Comparison of ENCODE assay signal across 18 cellular contexts in genomic region chr17:52470553-52470952, GRCh38.
A peak's percentile ranks its signal among the peaks of the same experiment; 100 is the strongest.
DNase-seq lines count a peak whose midpoint lies in the region; TF ChIP-seq lines count a peak whose summit lies in the region.
"Had no signal": no experiment of that assay in that cellular context is flagged by ENCODE, and none has a peak within 500 bp of the region (broad histone marks: within the 10 kb centered on the region; RNA-seq: fewer than 3 reads in every experiment).

No MANE protein-coding gene starts in this region.

- H3K27ac ChIP-seq in endodermal cell (ENCODE audit: low read depth, low read length) (no peak overlapping the region), osteoblast (ENCODE audit: low read depth, low read length) (no peak overlapping the region)
- H3K27ac ChIP-seq: BLaER1, SK-N-MC had no signal

- no peaks in the 10 kb centered on the region for H3K4me1 Mint-ChIP-seq in endodermal cell

- H3K4me1 ChIP-seq in endodermal cell (ENCODE audit: control insufficient read depth, insufficient read depth, low read length) = no peaks in the 10 kb centered on the region
- no peaks in the 10 kb centered on the region for H3K4me1 ChIP-seq in osteoblast (ENCODE audit: insufficient read depth, low read length)
- H3K4me1 ChIP-seq: BLaER1 had no signal

- no peak overlapping the region for H3K4me3 ChIP-seq in endodermal cell (ENCODE audit: low read length)
- no peak overlapping the region for H3K4me3 ChIP-seq in osteoblast (ENCODE audit: insufficient read depth, low read length)
- H3K4me3 ChIP-seq: BLaER1, SK-N-MC had no signal

- H3K9me3 Mint-ChIP-seq in endodermal cell = peaks cover 12% of the 10 kb centered on the region
- H3K9me3 Mint-ChIP-seq: T-helper 1 cell treated with Interleukin-12 subunit alpha and Interleukin-12 subunit beta and Interleukin-4 antibody, amounts not matched to agents 30 μg/mL and 1 μg/mL, for 36 hours had no signal

- no peak overlapping the region for H2AFZ ChIP-seq in osteoblast (ENCODE audit: low read length)

- H3K36me3 ChIP-seq in endodermal cell (ENCODE audit: control insufficient read depth, insufficient read depth, low read length) (no peaks in the 10 kb centered on the region), osteoblast (ENCODE audit: insufficient read depth, low read length) (no peaks in the 10 kb centered on the region)
- H3K36me3 ChIP-seq: BLaER1 had no signal

- no peak overlapping the region for H3K27ac Mint-ChIP-seq in endodermal cell
- H3K27ac Mint-ChIP-seq: T-helper 1 cell treated with Interleukin-12 subunit alpha and Interleukin-12 subunit beta and Interleukin-4 antibody, amounts not matched to agents 30 μg/mL and 1 μg/mL, for 36 hours had no signal

- peak; percentile 39 for DNase-seq in DMS 273 (lab: John Stamatoyannopoulos, UW; ENCODE audit: unreplicated experiment)
- no peak for DNase-seq in DMS 273 treated with DMSO at 0.1 percent for 48 hours (lab: John Stamatoyannopoulos, UW)
- peak; percentile 5 for DNase-seq in DMS153 (lab: John Stamatoyannopoulos, UW)
- peak; percentile 31 for DNase-seq in NCI-H524 treated with DMSO at 0.1 percent for 48 hours (lab: John Stamatoyannopoulos, UW)
- no peak for DNase-seq in endodermal cell
- DNase-seq in osteoblast (ENCODE audit: insufficient read length, low spot score, missing footprints) = no peak
- no peak for DNase-seq in NAMALWA (ENCODE audit: low spot score)
- no peak for DNase-seq in globus pallidus (ENCODE audit: low spot score)
- DNase-seq: 8988T; H7; IMR-90; Kasumi-1; NCI-H1417 treated with DMSO at 0.1 percent for 48 hours; NCI-H446; NK-92 treated with Interleukin-12 subunit alpha and Interleukin-12 subunit beta, amount 100 ng/mL, for 24 hours had no signal

- WGBS in endodermal cell (ENCODE audit: insufficient coverage in 1 of 2, insufficient read length in 1 of 2), 2 experiments = 83 to 100% methylated on average over 2 of the region's 2 CpGs

- H3K9me3 ChIP-seq in endodermal cell (ENCODE audit: control insufficient read depth, low read length) (peaks cover 11% of the 10 kb centered on the region), osteoblast (ENCODE audit: low read depth, low read length) (no peaks in the 10 kb centered on the region)

- H3K4me2 ChIP-seq in osteoblast (ENCODE audit: insufficient read depth, low read length) = no peak overlapping the region
- H3K4me2 ChIP-seq: BLaER1 had no signal

- H3K9ac ChIP-seq in endodermal cell (ENCODE audit: extremely low read depth, low read length, poor library complexity, severe bottlenecking) = no peak overlapping the region
- H3K9ac ChIP-seq: BLaER1 had no signal

- TF ChIP-seq CTCF in endodermal cell (conservative IDR thresholded peaks at IDR 0.05) (peak; percentile 53), osteoblast (IDR thresholded peaks at IDR 0.05; ENCODE audit: extremely low read depth, low read depth, low read length) (no peak)

- no peaks in the 10 kb centered on the region for H3K36me3 Mint-ChIP-seq in endodermal cell (ENCODE audit: low read depth)

- H3K4me3 Mint-ChIP-seq in endodermal cell = no peak overlapping the region
- H3K4me3 Mint-ChIP-seq: T-helper 1 cell treated with Interleukin-12 subunit alpha and Interleukin-12 subunit beta and Interleukin-4 antibody, amounts not matched to agents 30 μg/mL and 1 μg/mL, for 36 hours had no signal

- no peaks in the 10 kb centered on the region for H3K27me3 Mint-ChIP-seq in endodermal cell (ENCODE audit: insufficient read depth)

- no peaks in the 10 kb centered on the region for H3K79me2 ChIP-seq in osteoblast (ENCODE audit: insufficient read depth, low read length)

- H3K27me3 ChIP-seq in endodermal cell (ENCODE audit: control insufficient read depth, insufficient read depth, low read length, poor library complexity, severe bottlenecking) (no peaks in the 10 kb centered on the region), osteoblast (ENCODE audit: insufficient read depth, low read length) (no peaks in the 10 kb centered on the region)
- H3K27me3 ChIP-seq: BLaER1 had no signal

- no peaks in the 10 kb centered on the region for H4K20me1 ChIP-seq in osteoblast (ENCODE audit: insufficient read depth, low read length)
- H4K20me1 ChIP-seq: BLaER1 had no signal

Comparison
In these comparisons a context has a peak if more than half of its experiments do, and no peak if none do; other contexts are left out.
1. DNase-seq: peak in DMS 273 (single experiment), DMS153 (single experiment) and NCI-H524 treated with DMSO at 0.1 percent for 48 hours (single experiment); none in DMS 273 treated with DMSO at 0.1 percent for 48 hours (single experiment), endodermal cell (single experiment), osteoblast (single experiment), NAMALWA (single experiment) and globus pallidus (single experiment).